19 cellular contexts compared by ENCODE assay signal in the genomic region with DNA sequence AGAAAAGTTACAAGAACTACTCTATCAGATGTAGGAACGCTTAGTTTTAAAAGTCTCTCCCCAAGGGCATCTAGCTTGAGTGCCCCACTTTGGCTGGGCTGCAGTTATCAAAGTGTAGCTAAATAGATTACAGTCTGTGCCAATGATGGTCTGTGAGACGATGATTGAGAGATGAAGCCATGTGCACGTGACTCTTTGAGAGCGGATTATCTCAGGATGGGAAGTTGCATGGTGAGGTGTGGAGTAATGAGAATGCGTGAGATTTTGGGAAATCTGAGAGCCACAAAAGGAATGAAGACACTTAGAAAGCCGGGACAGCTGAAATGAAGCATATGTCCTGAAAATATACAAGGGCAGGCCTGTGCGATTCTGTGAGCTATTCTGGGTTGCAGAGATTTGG.
"Had no signal": no experiment of that assay in that cellular context is flagged by ENCODE, and none has a peak within 500 bp of the region (broad histone marks: within the 10 kb centered on the region; RNA-seq: fewer than 3 reads in every experiment).

No MANE protein-coding gene starts in this region.

- H3K4me1 ChIP-seq: right atrium auricular region, sigmoid colon, testis, tibial nerve had no signal

- H3K4me3 ChIP-seq: heart right ventricle, right atrium auricular region, sigmoid colon, skin epidermis, testis, tibial nerve, upper lobe of right lung had no signal

- H3K27me3 Mint-ChIP-seq: stimulated activated naive CD8-positive, alpha-beta T cell treated with anti-CD3 and anti-CD28 coated beads, Interleukin-15, amount 100 ng/mL, for 72 hours had no signal

- H3K36me3 Mint-ChIP-seq: naive thymus-derived CD4-positive, alpha-beta T cell; stimulated activated naive B cell treated with anti-CD40 and anti-IgM and Interleukin-4, amounts not matched to agents 10 μg/mL and 1 μg/mL and 100 μg/mL, for 72 hours had no signal

- DNase-seq: effector memory CD4-positive, alpha-beta T cell; heart right ventricle; hypothalamus; islet precursor cell; mammary epithelial cell; naive thymus-derived CD4-positive, alpha-beta T cell; nephron progenitor cell; posterior cingulate gyrus; sigmoid colon; stimulated activated CD4-positive, alpha-beta T cell treated with anti-CD3 and anti-CD28 coated beads, Interleukin-2, amount 100 ng/mL, for 24 hours; stimulated activated CD4-positive, alpha-beta T cell treated with anti-CD3 and anti-CD28 coated beads, Interleukin-4, amount 100 ng/mL, for 4 hours; stimulated activated naive B cell treated with anti-CD40 and anti-IgM and Interleukin-4, amounts not matched to agents 10 μg/mL and 1 μg/mL and 100 μg/mL, for 72 hours; stimulated activated naive CD8-positive, alpha-beta T cell treated with anti-CD3 and anti-CD28 coated beads, Interleukin-15, amount 100 ng/mL, for 72 hours; testis; upper lobe of right lung had no signal

- H3K4me3 Mint-ChIP-seq: naive thymus-derived CD4-positive, alpha-beta T cell; nephron progenitor cell; stimulated activated naive B cell treated with anti-CD40 and anti-IgM and Interleukin-4, amounts not matched to agents 10 μg/mL and 1 μg/mL and 100 μg/mL, for 72 hours; stimulated activated naive CD8-positive, alpha-beta T cell treated with anti-CD3 and anti-CD28 coated beads, Interleukin-15, amount 100 ng/mL, for 72 hours had no signal

- H3K27ac ChIP-seq: heart right ventricle, neutrophil, right atrium auricular region, sigmoid colon, skin epidermis, testis, tibial nerve, upper lobe of right lung had no signal

- H3K4me1 Mint-ChIP-seq: naive thymus-derived CD4-positive, alpha-beta T cell; stimulated activated naive B cell treated with anti-CD40 and anti-IgM and Interleukin-4, amounts not matched to agents 10 μg/mL and 1 μg/mL and 100 μg/mL, for 72 hours; stimulated activated naive CD8-positive, alpha-beta T cell treated with anti-CD3 and anti-CD28 coated beads, Interleukin-15, amount 100 ng/mL, for 72 hours had no signal

- H3K36me3 ChIP-seq: heart right ventricle, neutrophil, right atrium auricular region, sigmoid colon, tibial nerve, upper lobe of right lung had no signal

- H3K9me3 ChIP-seq: heart right ventricle, neutrophil, right atrium auricular region, sigmoid colon, testis, tibial nerve, upper lobe of right lung had no signal

- H3K9me3 Mint-ChIP-seq: naive thymus-derived CD4-positive, alpha-beta T cell; nephron progenitor cell; stimulated activated naive B cell treated with anti-CD40 and anti-IgM and Interleukin-4, amounts not matched to agents 10 μg/mL and 1 μg/mL and 100 μg/mL, for 72 hours; stimulated activated naive CD8-positive, alpha-beta T cell treated with anti-CD3 and anti-CD28 coated beads, Interleukin-15, amount 100 ng/mL, for 72 hours had no signal

- H3K27me3 ChIP-seq: heart right ventricle, neutrophil, right atrium auricular region, sigmoid colon, testis, tibial nerve, upper lobe of right lung had no signal

- H3K27ac Mint-ChIP-seq: naive thymus-derived CD4-positive, alpha-beta T cell; nephron progenitor cell; stimulated activated naive B cell treated with anti-CD40 and anti-IgM and Interleukin-4, amounts not matched to agents 10 μg/mL and 1 μg/mL and 100 μg/mL, for 72 hours; stimulated activated naive CD8-positive, alpha-beta T cell treated with anti-CD3 and anti-CD28 coated beads, Interleukin-15, amount 100 ng/mL, for 72 hours had no signal
